Comparison of ENCODE assay signal across 25 cellular contexts in the genomic region with DNA sequence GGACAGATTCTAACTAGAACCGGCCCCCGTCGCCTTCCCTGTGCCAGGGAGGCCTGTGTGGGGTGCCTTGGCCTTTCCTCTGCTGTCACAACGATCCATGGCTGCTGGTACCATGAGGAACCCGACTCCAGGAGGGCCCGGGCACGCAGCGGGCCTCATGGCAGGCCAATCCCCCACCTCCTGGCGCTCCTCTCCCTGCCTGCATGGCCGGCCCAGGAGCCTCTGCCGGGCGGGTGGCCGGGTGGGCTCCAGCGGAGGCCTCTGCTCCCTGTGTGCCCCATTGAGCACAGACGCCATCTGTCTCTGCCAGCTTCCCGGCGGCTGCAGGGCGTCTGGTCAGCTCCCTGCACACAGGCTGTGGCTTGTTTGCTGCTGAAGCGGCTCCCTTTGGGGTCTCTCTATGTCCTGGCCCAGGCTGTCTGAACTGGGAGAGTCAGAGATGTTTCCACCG.
DNase-seq lines count a peak whose midpoint lies in the region; ATAC-seq, FAIRE-seq and TF ChIP-seq lines count a peak whose summit lies in the region.
"Had no signal": no experiment of that assay in that cellular context is flagged by ENCODE, and none has a peak within 500 bp of the region (broad histone marks: within the 10 kb centered on the region; RNA-seq: fewer than 3 reads in every experiment).

No MANE protein-coding gene starts in this region.

- no peaks in the 10 kb centered on the region for H3K9me3 Mint-ChIP-seq in activated naive CD4-positive, alpha-beta T cell treated with anti-CD3 and anti-CD28 coated beads, Interleukin-2, amount 10 ng/mL, durations not matched to agents 7 days and 5 days
- H3K9me3 Mint-ChIP-seq: activated T-helper 2 cell treated with anti-CD3 and anti-CD28 coated beads, Interferon-gamma antibody, Interleukin-2, Interleukin-4, amounts not matched to agents 10 μg/mL and 5 μg/mL and 100 μg/mL, durations not matched to agents 14 hours and 24 hours and 36 hours; CD4-positive, CD25-positive, alpha-beta regulatory T cell; natural killer cell treated with Interleukin-12 subunit alpha and Interleukin-12 subunit beta and Interleukin-15 and Interleukin-18, amount 100 ng/mL, for 72 hours; stimulated activated memory B cell treated with anti-CD40 and anti-IgM and Interleukin-4, amounts not matched to agents 10 μg/mL and 1 μg/mL and 100 μg/mL, for 72 hours had no signal

- intact Hi-C loops in HepG2 (cut with micrococcal nuclease; ENCODE audit: unreplicated experiment) (no loop called here), stomach (cut with DNase I; ENCODE audit: low total_unique reads) (no loop called here)

- no peaks in the 10 kb centered on the region for H3K27me3 Mint-ChIP-seq in activated naive CD4-positive, alpha-beta T cell treated with anti-CD3 and anti-CD28 coated beads, Interleukin-2, amount 10 ng/mL, durations not matched to agents 7 days and 5 days
- H3K27me3 Mint-ChIP-seq: activated CD4-positive, alpha-beta T cell treated with anti-CD3 and anti-CD28 coated beads for 36 hours; CD4-positive, CD25-positive, alpha-beta regulatory T cell; natural killer cell treated with Interleukin-12 subunit alpha and Interleukin-12 subunit beta and Interleukin-15 and Interleukin-18, amount 100 ng/mL, for 72 hours; stimulated activated memory B cell treated with anti-CD40 and anti-IgM and Interleukin-4, amounts not matched to agents 10 μg/mL and 1 μg/mL and 100 μg/mL, for 72 hours had no signal

- TF ChIP-seq EP300 in HepG2 (IDR thresholded peaks at IDR 0.05; ENCODE audit: low read depth in 2 of 2, low read length in 2 of 2) (no peak), HepG2 (CRISPR knock-in tag; IDR thresholded peaks at IDR 0.05; ENCODE audit: borderline replicate concordance) (no peak), stomach (IDR thresholded peaks at IDR 0.05) (no peak)

- H3K27me3 ChIP-seq in SJSA1 (replicated peaks): no peaks in the 10 kb centered on the region
- peaks cover 0 to 51% of the 10 kb centered on the region in 2 experiments; a peak in 4 of 5 replicates for H3K27me3 ChIP-seq in HepG2 (ENCODE audit: control insufficient read depth in 1 of 2, insufficient read depth in 2 of 2, low read length in 2 of 2)
- peaks cover 0 to 23% (median 0%) of the 10 kb centered on the region in 3 donors for H3K27me3 ChIP-seq in stomach
- H3K27me3 ChIP-seq: heart left ventricle, left lung had no signal

- H2AFZ ChIP-seq in HepG2 (ENCODE audit: low read length): no peak overlapping the region
- H2AFZ ChIP-seq: parathyroid adenoma had no signal

- no peaks in the 10 kb centered on the region; the same call in 1 of the 2 replicates for H3K9me3 ChIP-seq in SJSA1 (replicated peaks)
- no peaks in the 10 kb centered on the region for H3K9me3 ChIP-seq in HepG2 (ENCODE audit: low read length)
- H3K9me3 ChIP-seq in stomach: no peaks in the 10 kb centered on the region
- H3K9me3 ChIP-seq: heart left ventricle, left lung, thoracic aorta had no signal

- H3K4me1 ChIP-seq in SJSA1 (replicated peaks) (peaks cover 100% of the 10 kb centered on the region), HepG2 (ENCODE audit: insufficient read depth, low read length) (peaks cover 18% of the 10 kb centered on the region; the same call in 1 of the 2 replicates), stomach (peaks cover 0 to 15% (median 12%) of the 10 kb centered on the region in 4 donors)
- H3K4me1 ChIP-seq: left lung, parathyroid adenoma had no signal

- no peak overlapping the region for H3K9ac ChIP-seq in HepG2 (ENCODE audit: insufficient read depth, low read depth, low read length)
- H3K9ac ChIP-seq: parathyroid adenoma had no signal

- H3K27ac ChIP-seq in SJSA1 (peak overlapping the region; percentile 84), HepG2 (ENCODE audit: extremely low read length, insufficient read depth, low read length) (no peak overlapping the region), stomach (no peak overlapping the region)
- H3K27ac ChIP-seq: heart left ventricle, left lung, parathyroid adenoma, thoracic aorta had no signal

- no peak overlapping the region for H3K27ac Mint-ChIP-seq in activated naive CD4-positive, alpha-beta T cell treated with anti-CD3 and anti-CD28 coated beads, Interleukin-2, amount 10 ng/mL, durations not matched to agents 7 days and 5 days
- H3K27ac Mint-ChIP-seq: activated CD4-positive, alpha-beta T cell treated with anti-CD3 and anti-CD28 coated beads for 36 hours; activated T-helper 2 cell treated with anti-CD3 and anti-CD28 coated beads, Interferon-gamma antibody, Interleukin-2, Interleukin-4, amounts not matched to agents 10 μg/mL and 5 μg/mL and 100 μg/mL, durations not matched to agents 14 hours and 24 hours and 36 hours; CD4-positive, CD25-positive, alpha-beta regulatory T cell; natural killer cell treated with Interleukin-12 subunit alpha and Interleukin-12 subunit beta and Interleukin-15 and Interleukin-18, amount 100 ng/mL, for 72 hours; stimulated activated memory B cell treated with anti-CD40 and anti-IgM and Interleukin-4, amounts not matched to agents 10 μg/mL and 1 μg/mL and 100 μg/mL, for 72 hours had no signal

- no peak for FAIRE-seq in HepG2 (lab: Jason Lieb, UNC)
- FAIRE-seq: bronchial epithelial cell, endothelial cell of umbilical vein, GM18507, TTC549 had no signal

- H3K4me3 Mint-ChIP-seq in activated naive CD4-positive, alpha-beta T cell treated with anti-CD3 and anti-CD28 coated beads, Interleukin-2, amount 10 ng/mL, durations not matched to agents 7 days and 5 days: no peak overlapping the region
- H3K4me3 Mint-ChIP-seq: activated CD4-positive, alpha-beta T cell treated with anti-CD3 and anti-CD28 coated beads for 36 hours; CD4-positive, CD25-positive, alpha-beta regulatory T cell; natural killer cell treated with Interleukin-12 subunit alpha and Interleukin-12 subunit beta and Interleukin-15 and Interleukin-18, amount 100 ng/mL, for 72 hours; stimulated activated memory B cell treated with anti-CD40 and anti-IgM and Interleukin-4, amounts not matched to agents 10 μg/mL and 1 μg/mL and 100 μg/mL, for 72 hours had no signal

- no peaks in the 10 kb centered on the region for H3K4me1 Mint-ChIP-seq in activated naive CD4-positive, alpha-beta T cell treated with anti-CD3 and anti-CD28 coated beads, Interleukin-2, amount 10 ng/mL, durations not matched to agents 7 days and 5 days
- H3K4me1 Mint-ChIP-seq: activated CD4-positive, alpha-beta T cell treated with anti-CD3 and anti-CD28 coated beads for 36 hours; stimulated activated memory B cell treated with anti-CD40 and anti-IgM and Interleukin-4, amounts not matched to agents 10 μg/mL and 1 μg/mL and 100 μg/mL, for 72 hours had no signal

- in situ Hi-C loops in HepG2 (cut with HindIII; ENCODE audit: extremely low pct_ligation_motif_present, low pct_unique_long_range_greater_than_20kb): no loop called here
- in situ Hi-C loops in G401 (cut with HindIII; ENCODE audit: low sequenced_read_pairs): no loop called here

- no peaks in the 10 kb centered on the region for H3K79me2 ChIP-seq in HepG2 (ENCODE audit: insufficient read depth, low read length)
- H3K79me2 ChIP-seq: parathyroid adenoma had no signal

- H3K36me3 ChIP-seq in SJSA1: peaks cover 3% of the 10 kb centered on the region; the same call in 1 of the 2 replicates
- no peaks in the 10 kb centered on the region for H3K36me3 ChIP-seq in HepG2 (replicated peaks in 1 of 2; ENCODE audit: control insufficient read depth in 1 of 2, insufficient read depth in 2 of 2, low read length in 2 of 2)
- no peaks in the 10 kb centered on the region for H3K36me3 ChIP-seq in stomach
- H3K36me3 ChIP-seq: heart left ventricle, left lung, thoracic aorta had no signal

- 0 out of 2 replicates have a peak overlapping the region, but pooled peaks have one; percentile 7 for H3K4me2 ChIP-seq in HepG2 (ENCODE audit: low read depth, low read length)

- TF ChIP-seq POLR2A in HepG2 (IDR thresholded peaks at IDR 0.05; ENCODE audit: insufficient read depth in 1 of 2, low read depth in 2 of 2, low read length in 2 of 2) (no peak), stomach (IDR thresholded peaks at IDR 0.05) (no peak)

- no peaks in the 10 kb centered on the region for H4K20me1 ChIP-seq in HepG2 (ENCODE audit: insufficient read depth, low read length)

- no peaks in the 10 kb centered on the region for H3K36me3 Mint-ChIP-seq in activated naive CD4-positive, alpha-beta T cell treated with anti-CD3 and anti-CD28 coated beads, Interleukin-2, amount 10 ng/mL, durations not matched to agents 7 days and 5 days
- H3K36me3 Mint-ChIP-seq: CD4-positive, CD25-positive, alpha-beta regulatory T cell; natural killer cell treated with Interleukin-12 subunit alpha and Interleukin-12 subunit beta and Interleukin-15 and Interleukin-18, amount 100 ng/mL, for 72 hours; stimulated activated memory B cell treated with anti-CD40 and anti-IgM and Interleukin-4, amounts not matched to agents 10 μg/mL and 1 μg/mL and 100 μg/mL, for 72 hours had no signal

- H3K4me3 ChIP-seq in SJSA1 (no peak overlapping the region), HepG2 (replicated peaks in 1 of 3; ENCODE audit: insufficient read depth in 1 of 3, low read depth in 2 of 3, low read length in 3 of 3) (no peak overlapping the region), stomach (no peak overlapping the region)
- H3K4me3 ChIP-seq: heart left ventricle, left lung, thoracic aorta had no signal

- POLR2A ChIA-PET in HepG2 (lab: Yijun Ruan, JAX): no interaction called here

- no TSS peak for BruUV-seq in HepG2 (replicated peaks; lab: Mats Ljungman, UMichigan)

- peak; percentile 8 for DNase-seq in activated naive CD4-positive, alpha-beta T cell treated with anti-CD3 and anti-CD28 coated beads, Interleukin-2, amount 10 ng/mL, durations not matched to agents 7 days and 5 days
- no peak for DNase-seq in activated naive CD4-positive, alpha-beta T cell (lab: John Stamatoyannopoulos, UW)
- DNase-seq in SJSA1 (ENCODE audit: low read depth in 1 of 2, low spot score in 2 of 2): no peak
- no peak for DNase-seq in HepG2 (ENCODE audit: low spot score)
- DNase-seq in stomach: peak; percentile 24
- DNase-seq in stimulated activated CD4-positive, alpha-beta T cell treated with anti-CD3 and anti-CD28 coated beads, Interleukin-2, amount 100 ng/mL, for 24 hours: no peak
- no peak for DNase-seq in G401 (ENCODE audit: low spot score)
- DNase-seq: activated CD4-positive, alpha-beta T cell treated with anti-CD3 and anti-CD28 coated beads for 36 hours; CD4-positive, CD25-positive, alpha-beta regulatory T cell; NCI-H1105; NCI-H2029 treated with DMSO at 0.1 percent for 48 hours; NCI-H510A; stimulated activated CD4-positive, alpha-beta T cell treated with anti-CD3 and anti-CD28 coated beads, Interleukin-1b, Interleukin-23, amount 100 ng/mL, for 48 hours had no signal

- TF ChIP-seq CTCF in HepG2 (CRISPR knock-in tag; IDR thresholded peaks at IDR 0.05): no peak
- TF ChIP-seq CTCF in stomach (IDR thresholded peaks at IDR 0.05): no peak

- CTCF ChIA-PET in activated naive CD4-positive, alpha-beta T cell treated with anti-CD3 and anti-CD28 coated beads, Interleukin-2, amount 10 ng/mL, durations not matched to agents 7 days and 5 days (lab: Charles Lee): no interaction called here
- CTCF ChIA-PET in HepG2 (lab: Yijun Ruan, JAX; ENCODE audit: low intra/inter-chr PET ratio, low total read pairs): no interaction called here

- no peak for TF ChIP-seq RAD21 in HepG2 (CRISPR knock-in tag; IDR thresholded peaks at IDR 0.05)

- ATAC-seq in HepG2: peak; percentile 32
- no peak for ATAC-seq in HG02981 (IDR thresholded peaks at IDR 0.05; ENCODE audit: unreplicated experiment)
- ATAC-seq: activated CD4-positive, alpha-beta T cell treated with anti-CD3 and anti-CD28 coated beads for 36 hours; heart left ventricle; left lung; natural killer cell treated with Interleukin-12 subunit alpha and Interleukin-12 subunit beta and Interleukin-15 and Interleukin-18, amount 100 ng/mL, for 72 hours; stimulated activated memory B cell treated with anti-CD40 and anti-IgM and Interleukin-4, amounts not matched to agents 10 μg/mL and 1 μg/mL and 100 μg/mL, for 72 hours had no signal

- 55% methylated on average over 4 of the region's 20 CpGs for WGBS in HepG2 (ENCODE audit: low lambda C conversion rate)
- 79 to 88% (median 84%) methylated on average over 11 to 20 of the region's 20 CpGs for WGBS in stomach, 5 donors

Comparison
In these comparisons a context has a peak if more than half of its experiments do, and no peak if none do; other contexts are left out.
1. DNase-seq: peak in activated naive CD4-positive, alpha-beta T cell treated with anti-CD3 and anti-CD28 coated beads, Interleukin-2, amount 10 ng/mL, durations not matched to agents 7 days and 5 days (single experiment) and stomach (single experiment); none in activated naive CD4-positive, alpha-beta T cell (0 of 4), SJSA1 (0 of 2), HepG2 (single experiment), stimulated activated CD4-positive, alpha-beta T cell treated with anti-CD3 and anti-CD28 coated beads, Interleukin-2, amount 100 ng/mL, for 24 hours (0 of 2) and G401 (single experiment).